ENCODE assay signal across 1 cellular context in genomic region chr20:25508083-25508770, GRCh38.
TF ChIP-seq lines count a peak whose summit lies in the region.

No MANE protein-coding gene starts in this region.

TF ChIP-seq in HepG2, 621 proteins besides CTCF, POLR2A, EP300 and RAD21 (continued from another document and continues in another):
- TF ChIP-seq, protein P1, sequence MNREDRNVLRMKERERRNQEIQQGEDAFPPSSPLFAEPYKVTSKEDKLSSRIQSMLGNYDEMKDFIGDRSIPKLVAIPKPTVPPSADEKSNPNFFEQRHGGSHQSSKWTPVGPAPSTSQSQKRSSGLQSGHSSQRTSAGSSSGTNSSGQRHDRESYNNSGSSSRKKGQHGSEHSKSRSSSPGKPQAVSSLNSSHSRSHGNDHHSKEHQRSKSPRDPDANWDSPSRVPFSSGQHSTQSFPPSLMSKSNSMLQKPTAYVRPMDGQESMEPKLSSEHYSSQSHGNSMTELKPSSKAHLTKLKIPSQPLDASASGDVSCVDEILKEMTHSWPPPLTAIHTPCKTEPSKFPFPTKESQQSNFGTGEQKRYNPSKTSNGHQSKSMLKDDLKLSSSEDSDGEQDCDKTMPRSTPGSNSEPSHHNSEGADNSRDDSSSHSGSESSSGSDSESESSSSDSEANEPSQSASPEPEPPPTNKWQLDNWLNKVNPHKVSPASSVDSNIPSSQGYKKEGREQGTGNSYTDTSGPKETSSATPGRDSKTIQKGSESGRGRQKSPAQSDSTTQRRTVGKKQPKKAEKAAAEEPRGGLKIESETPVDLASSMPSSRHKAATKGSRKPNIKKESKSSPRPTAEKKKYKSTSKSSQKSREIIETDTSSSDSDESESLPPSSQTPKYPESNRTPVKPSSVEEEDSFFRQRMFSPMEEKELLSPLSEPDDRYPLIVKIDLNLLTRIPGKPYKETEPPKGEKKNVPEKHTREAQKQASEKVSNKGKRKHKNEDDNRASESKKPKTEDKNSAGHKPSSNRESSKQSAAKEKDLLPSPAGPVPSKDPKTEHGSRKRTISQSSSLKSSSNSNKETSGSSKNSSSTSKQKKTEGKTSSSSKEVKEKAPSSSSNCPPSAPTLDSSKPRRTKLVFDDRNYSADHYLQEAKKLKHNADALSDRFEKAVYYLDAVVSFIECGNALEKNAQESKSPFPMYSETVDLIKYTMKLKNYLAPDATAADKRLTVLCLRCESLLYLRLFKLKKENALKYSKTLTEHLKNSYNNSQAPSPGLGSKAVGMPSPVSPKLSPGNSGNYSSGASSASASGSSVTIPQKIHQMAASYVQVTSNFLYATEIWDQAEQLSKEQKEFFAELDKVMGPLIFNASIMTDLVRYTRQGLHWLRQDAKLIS (CRISPR knock-in tag; IDR thresholded peaks at IDR 0.05): no peak
- TF ChIP-seq ZNF773 (CRISPR knock-in tag; IDR thresholded peaks at IDR 0.05; ENCODE audit: borderline replicate concordance) (no peak), TCF7L2 (IDR thresholded peaks at IDR 0.05; ENCODE audit: low read depth, low read length) (no peak), TP53 (CRISPR knock-in tag; conservative IDR thresholded peaks at IDR 0.05) (peak; percentile 93), RFX3 (CRISPR knock-in tag; IDR thresholded peaks at IDR 0.05) (peak; percentile 31; the same call in 1 of the 2 replicates), NR2F1 (CRISPR knock-in tag; IDR thresholded peaks at IDR 0.05) (peak; percentile 92 to 96; a peak in 3 of 4 replicates), ETV6 (CRISPR knock-in tag; conservative IDR thresholded peaks at IDR 0.05) (0 out of 2 replicates have a peak, but pooled peaks have one; percentile 17), ZNF10 (CRISPR knock-in tag; IDR thresholded peaks at IDR 0.05; ENCODE audit: borderline replicate concordance, low read depth) (no peak), SP1 (IDR thresholded peaks at IDR 0.05) (no peak), SP1 (CRISPR knock-in tag; IDR thresholded peaks at IDR 0.05) (peak; percentile 29; the same call in 1 of the 2 replicates), ZNF597 (CRISPR knock-in tag; IDR thresholded peaks at IDR 0.05) (no peak; the same call in 1 of the 2 replicates), ZBTB46 (CRISPR knock-in tag; IDR thresholded peaks at IDR 0.05; ENCODE audit: borderline replicate concordance) (peak; percentile 84; the same call in 1 of the 2 replicates), ZBTB8A (CRISPR knock-in tag; IDR thresholded peaks at IDR 0.05; ENCODE audit: borderline replicate concordance, low read depth) (peak; percentile 70; the same call in 1 of the 2 replicates), RBM22 (optimal IDR thresholded peaks at IDR 0.05; ENCODE audit: low read length) (no peak), ZNF512 (CRISPR knock-in tag; IDR thresholded peaks at IDR 0.05) (0 out of 2 replicates have a peak, but pooled peaks have one; percentile 60), ZNF790 (CRISPR knock-in tag; IDR thresholded peaks at IDR 0.05; ENCODE audit: borderline replicate concordance) (no peak), ZNF672 (CRISPR knock-in tag; IDR thresholded peaks at IDR 0.05) (peak; percentile 66; the same call in 1 of the 2 replicates), RBAK (CRISPR knock-in tag; IDR thresholded peaks at IDR 0.05) (peak; percentile 100), TARDBP (CRISPR knock-in tag; IDR thresholded peaks at IDR 0.05) (peak; percentile 99), ZNF792 (CRISPR knock-in tag; IDR thresholded peaks at IDR 0.05) (peak; percentile 99), MTA1 (CRISPR knock-in tag; IDR thresholded peaks at IDR 0.05; ENCODE audit: borderline replicate concordance) (peak; percentile 100), SNAPC4 (CRISPR knock-in tag; IDR thresholded peaks at IDR 0.05) (peak; percentile 93), SNAI1 (CRISPR knock-in tag; IDR thresholded peaks at IDR 0.05; ENCODE audit: borderline replicate concordance) (no peak; the same call in 1 of the 2 replicates), MXD1 (CRISPR knock-in tag; IDR thresholded peaks at IDR 0.05) (peak; percentile 69), ZNF432 (CRISPR knock-in tag; IDR thresholded peaks at IDR 0.05; ENCODE audit: borderline replicate concordance) (no peak), PBX2 (CRISPR knock-in tag; IDR thresholded peaks at IDR 0.05) (no peak; the same call in 1 of the 2 replicates), ZMYM4 (CRISPR knock-in tag; IDR thresholded peaks at IDR 0.05) (peak; percentile 99), ZNF816 (CRISPR knock-in tag; IDR thresholded peaks at IDR 0.05; ENCODE audit: borderline replicate concordance) (no peak; the same call in 1 of the 2 replicates), HCFC1 (IDR thresholded peaks at IDR 0.05; ENCODE audit: low read depth, low read length) (no peak)
- TF ChIP-seq, protein P2, sequence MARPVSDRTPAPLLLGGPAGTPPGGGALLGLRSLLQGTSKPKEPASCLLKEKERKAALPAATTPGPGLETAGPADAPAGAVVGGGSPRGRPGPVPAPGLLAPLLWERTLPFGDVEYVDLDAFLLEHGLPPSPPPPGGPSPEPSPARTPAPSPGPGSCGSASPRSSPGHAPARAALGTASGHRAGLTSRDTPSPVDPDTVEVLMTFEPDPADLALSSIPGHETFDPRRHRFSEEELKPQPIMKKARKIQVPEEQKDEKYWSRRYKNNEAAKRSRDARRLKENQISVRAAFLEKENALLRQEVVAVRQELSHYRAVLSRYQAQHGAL (CRISPR knock-in tag; IDR thresholded peaks at IDR 0.05; ENCODE audit: not compliant biosample characterization): peak; percentile 63
- TF ChIP-seq, protein P3, sequence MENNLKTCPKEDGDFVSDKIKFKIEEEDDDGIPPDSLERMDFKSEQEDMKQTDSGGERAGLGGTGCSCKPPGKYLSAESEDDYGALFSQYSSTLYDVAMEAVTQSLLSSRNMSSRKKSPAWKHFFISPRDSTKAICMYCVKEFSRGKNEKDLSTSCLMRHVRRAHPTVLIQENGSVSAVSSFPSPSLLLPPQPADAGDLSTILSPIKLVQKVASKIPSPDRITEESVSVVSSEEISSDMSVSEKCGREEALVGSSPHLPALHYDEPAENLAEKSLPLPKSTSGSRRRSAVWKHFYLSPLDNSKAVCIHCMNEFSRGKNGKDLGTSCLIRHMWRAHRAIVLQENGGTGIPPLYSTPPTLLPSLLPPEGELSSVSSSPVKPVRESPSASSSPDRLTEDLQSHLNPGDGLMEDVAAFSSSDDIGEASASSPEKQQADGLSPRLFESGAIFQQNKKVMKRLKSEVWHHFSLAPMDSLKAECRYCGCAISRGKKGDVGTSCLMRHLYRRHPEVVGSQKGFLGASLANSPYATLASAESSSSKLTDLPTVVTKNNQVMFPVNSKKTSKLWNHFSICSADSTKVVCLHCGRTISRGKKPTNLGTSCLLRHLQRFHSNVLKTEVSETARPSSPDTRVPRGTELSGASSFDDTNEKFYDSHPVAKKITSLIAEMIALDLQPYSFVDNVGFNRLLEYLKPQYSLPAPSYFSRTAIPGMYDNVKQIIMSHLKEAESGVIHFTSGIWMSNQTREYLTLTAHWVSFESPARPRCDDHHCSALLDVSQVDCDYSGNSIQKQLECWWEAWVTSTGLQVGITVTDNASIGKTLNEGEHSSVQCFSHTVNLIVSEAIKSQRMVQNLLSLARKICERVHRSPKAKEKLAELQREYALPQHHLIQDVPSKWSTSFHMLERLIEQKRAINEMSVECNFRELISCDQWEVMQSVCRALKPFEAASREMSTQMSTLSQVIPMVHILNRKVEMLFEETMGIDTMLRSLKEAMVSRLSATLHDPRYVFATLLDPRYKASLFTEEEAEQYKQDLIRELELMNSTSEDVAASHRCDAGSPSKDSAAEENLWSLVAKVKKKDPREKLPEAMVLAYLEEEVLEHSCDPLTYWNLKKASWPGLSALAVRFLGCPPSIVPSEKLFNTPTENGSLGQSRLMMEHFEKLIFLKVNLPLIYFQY (CRISPR knock-in tag; IDR thresholded peaks at IDR 0.05; ENCODE audit: borderline replicate concordance): 0 out of 2 replicates have a peak, but pooled peaks have one; percentile 67
- TF ChIP-seq, protein P4, sequence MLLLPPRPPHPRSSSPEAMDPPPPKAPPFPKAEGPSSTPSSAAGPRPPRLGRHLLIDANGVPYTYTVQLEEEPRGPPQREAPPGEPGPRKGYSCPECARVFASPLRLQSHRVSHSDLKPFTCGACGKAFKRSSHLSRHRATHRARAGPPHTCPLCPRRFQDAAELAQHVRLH (CRISPR knock-in tag; IDR thresholded peaks at IDR 0.05; ENCODE audit: borderline replicate concordance, low read depth): peak; percentile 97
- TF ChIP-seq, protein P5, sequence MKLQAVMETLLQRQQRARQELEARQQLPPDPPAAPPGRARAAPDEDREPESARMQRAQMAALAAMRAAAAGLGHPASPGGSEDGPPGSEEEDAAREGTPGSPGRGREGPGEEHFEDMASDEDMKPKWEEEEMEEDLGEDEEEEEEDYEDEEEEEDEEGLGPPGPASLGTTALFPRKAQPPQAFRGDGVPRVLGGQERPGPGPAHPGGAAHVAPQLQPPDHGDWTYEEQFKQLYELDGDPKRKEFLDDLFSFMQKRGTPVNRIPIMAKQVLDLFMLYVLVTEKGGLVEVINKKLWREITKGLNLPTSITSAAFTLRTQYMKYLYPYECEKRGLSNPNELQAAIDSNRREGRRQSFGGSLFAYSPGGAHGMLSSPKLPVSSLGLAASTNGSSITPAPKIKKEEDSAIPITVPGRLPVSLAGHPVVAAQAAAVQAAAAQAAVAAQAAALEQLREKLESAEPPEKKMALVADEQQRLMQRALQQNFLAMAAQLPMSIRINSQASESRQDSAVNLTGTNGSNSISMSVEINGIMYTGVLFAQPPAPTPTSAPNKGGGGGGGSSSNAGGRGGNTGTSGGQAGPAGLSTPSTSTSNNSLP (IDR thresholded peaks at IDR 0.05; ENCODE audit: low read depth, low read length): peak; percentile 89
